14 cellular contexts compared by ENCODE assay signal in the genomic region with DNA sequence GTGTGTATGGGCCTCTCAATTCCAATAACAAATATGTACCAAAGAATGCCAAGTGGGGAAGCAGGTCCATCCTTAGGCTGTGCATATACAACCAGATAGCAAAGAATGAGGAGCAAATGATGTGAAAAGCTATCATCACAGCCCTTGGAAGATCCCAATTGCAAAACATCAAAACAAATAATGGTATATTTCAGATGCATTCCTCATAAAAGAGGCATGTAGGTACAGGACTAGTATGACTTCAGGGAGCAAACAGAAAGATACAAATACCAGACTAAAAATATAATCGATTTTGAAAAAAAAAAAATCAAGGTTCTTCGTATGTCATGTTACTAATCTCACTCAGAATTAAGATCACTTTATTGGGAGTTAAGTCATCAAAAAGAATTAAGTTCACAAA. TPM values are rescaled to one million over a fixed set of nuclear protein-coding genes. Genes with fewer than 3 reads are reported as not detected.
A peak's percentile ranks its signal among the peaks of the same experiment; 100 is the strongest.
DNase-seq lines count a peak whose midpoint lies in the region; ATAC-seq and TF ChIP-seq lines count a peak whose summit lies in the region.
"Had no signal": no experiment of that assay in that cellular context is flagged by ENCODE, and none has a peak within 500 bp of the region (broad histone marks: within the 10 kb centered on the region; RNA-seq: fewer than 3 reads in every experiment).

No MANE protein-coding gene starts in this region.

- no peaks in the 10 kb centered on the region for H3K9me2 ChIP-seq in Loucy (replicated peaks; ENCODE audit: low read depth, low read length)

- peak overlapping the region; percentile 63 for H3K4me3 ChIP-seq in Loucy (ENCODE audit: low read length, poor library complexity, severe bottlenecking)
- H3K4me3 ChIP-seq: ovary, spleen had no signal

- H2AFZ ChIP-seq in Loucy (ENCODE audit: low read length) = no peak overlapping the region

- no peaks in the 10 kb centered on the region for H3K79me2 ChIP-seq in Loucy (ENCODE audit: insufficient read depth, low read length)

- TF ChIP-seq CTCF in Loucy (conservative IDR thresholded peaks at IDR 0.05; ENCODE audit: low read length) = no peak

- no peaks in the 10 kb centered on the region for H3K27me3 ChIP-seq in Loucy (ENCODE audit: insufficient read depth, low read length, poor library complexity, severe bottlenecking)
- H3K27me3 ChIP-seq: ovary, spleen had no signal

- H4K20me1 ChIP-seq in Loucy (ENCODE audit: insufficient read depth, low read length, poor library complexity, severe bottlenecking) = no peaks in the 10 kb centered on the region

- peak overlapping the region; percentile 65 for H3K27ac ChIP-seq in angular gyrus (ENCODE audit: low read depth, low read length)
- H3K27ac ChIP-seq: KMS-11, ovary had no signal

- peak overlapping the region; percentile 93 for H3K27ac Mint-ChIP-seq in activated T-cell treated with anti-CD3 and anti-CD28 coated beads, Interleukin-2, amount 50 U/mL, for 24 hours
- peak overlapping the region; percentile 76 to 89 for H3K27ac Mint-ChIP-seq in natural killer cell treated with Interleukin-12 subunit alpha and Interleukin-12 subunit beta and Interleukin-15 and Interleukin-18, amount 100 ng/mL, for 72 hours

- peaks cover 14% of the 10 kb centered on the region; the same call in 1 of the 2 replicates for H3K36me3 ChIP-seq in Loucy (ENCODE audit: insufficient read depth, low read length)
- H3K36me3 ChIP-seq: ovary had no signal

- DNase-seq in activated T-cell treated with anti-CD3 and anti-CD28 coated beads, Interleukin-2, amount 50 U/mL, for 24 hours = no peak
- DNase-seq in activated T-cell treated with anti-CD3 and anti-CD28 coated beads, Interleukin-2, amount 50 U/mL, for 48 hours = no peak
- DNase-seq in natural killer cell treated with Interleukin-12 subunit alpha and Interleukin-12 subunit beta and Interleukin-15 and Interleukin-18, amount 100 ng/mL, for 72 hours (ENCODE audit: low spot score) = no peak
- DNase-seq: dermis blood vessel endothelial cell, NCI-H1694, NCI-H526, ovary, spleen had no signal

- no peaks in the 10 kb centered on the region for H3K27me3 Mint-ChIP-seq in activated T-cell treated with anti-CD3 and anti-CD28 coated beads, Interleukin-2, amount 50 U/mL, for 24 hours
- H3K27me3 Mint-ChIP-seq in natural killer cell treated with Interleukin-12 subunit alpha and Interleukin-12 subunit beta and Interleukin-15 and Interleukin-18, amount 100 ng/mL, for 72 hours = no peaks in the 10 kb centered on the region

- peak overlapping the region; percentile 46 for H3K9ac ChIP-seq in Loucy (ENCODE audit: low read depth, low read length, poor library complexity, severe bottlenecking)
- H3K9ac ChIP-seq: KMS-11 had no signal

- no peaks in the 10 kb centered on the region for H3K9me3 Mint-ChIP-seq in activated T-cell treated with anti-CD3 and anti-CD28 coated beads, Interleukin-2, amount 50 U/mL, for 24 hours
- no peaks in the 10 kb centered on the region for H3K9me3 Mint-ChIP-seq in natural killer cell treated with Interleukin-12 subunit alpha and Interleukin-12 subunit beta and Interleukin-15 and Interleukin-18, amount 100 ng/mL, for 72 hours

- no peaks in the 10 kb centered on the region for H3K9me3 ChIP-seq in Loucy (ENCODE audit: insufficient read depth, low read depth, low read length)
- H3K9me3 ChIP-seq: ovary, spleen had no signal

- H3K36me3 Mint-ChIP-seq in activated T-cell treated with anti-CD3 and anti-CD28 coated beads, Interleukin-2, amount 50 U/mL, for 24 hours (ENCODE audit: low read depth) = peaks cover 43% of the 10 kb centered on the region
- peaks cover 5% of the 10 kb centered on the region for H3K36me3 Mint-ChIP-seq in natural killer cell treated with Interleukin-12 subunit alpha and Interleukin-12 subunit beta and Interleukin-15 and Interleukin-18, amount 100 ng/mL, for 72 hours

- H3F3A ChIP-seq in Loucy (ENCODE audit: low read depth) = 0 out of 2 replicates have a peak, but pooled peaks cover 4% of the 10 kb centered on the region

- peaks cover 24% of the 10 kb centered on the region for H3K4me1 ChIP-seq in Loucy (ENCODE audit: insufficient read depth, low read length, poor library complexity, severe bottlenecking)

- H3K4me3 Mint-ChIP-seq in activated T-cell treated with anti-CD3 and anti-CD28 coated beads, Interleukin-2, amount 50 U/mL, for 24 hours = peak overlapping the region; percentile 71
- H3K4me3 Mint-ChIP-seq in natural killer cell treated with Interleukin-12 subunit alpha and Interleukin-12 subunit beta and Interleukin-15 and Interleukin-18, amount 100 ng/mL, for 72 hours = peak overlapping the region; percentile 64

- peaks cover 82% of the 10 kb centered on the region for H3K4me1 Mint-ChIP-seq in activated T-cell treated with anti-CD3 and anti-CD28 coated beads, Interleukin-2, amount 50 U/mL, for 24 hours (ENCODE audit: low read depth)
- peaks cover 14 to 20% of the 10 kb centered on the region in 2 donors for H3K4me1 Mint-ChIP-seq in natural killer cell treated with Interleukin-12 subunit alpha and Interleukin-12 subunit beta and Interleukin-15 and Interleukin-18, amount 100 ng/mL, for 72 hours (ENCODE audit: low read depth in 2 of 2)

- ATAC-seq in natural killer cell treated with Interleukin-12 subunit alpha and Interleukin-12 subunit beta and Interleukin-15 and Interleukin-18, amount 100 ng/mL, for 72 hours = no peak
- ATAC-seq in GM18873 (IDR thresholded peaks at IDR 0.05; ENCODE audit: low FRiP score, unreplicated experiment) (no peak), GM21390 (IDR thresholded peaks at IDR 0.05; ENCODE audit: unreplicated experiment) (no peak), GM21367 (IDR thresholded peaks at IDR 0.05; ENCODE audit: unreplicated experiment) (no peak)

- H3K4me2 ChIP-seq in Loucy (ENCODE audit: low read depth, low read length, poor library complexity, severe bottlenecking) = peak overlapping the region; percentile 74
- H3K4me2 ChIP-seq: KMS-11 had no signal

RNA-seq across cellular contexts. Expression of a gene that starts 18.5 kb away (rescaled TPM):
- total RNA-seq in natural killer cell treated with Interleukin-12 subunit alpha and Interleukin-12 subunit beta and Interleukin-15 and Interleukin-18, amount 100 ng/mL, for 72 hours = 10 to 100 TPM; 24.9 to 25.9 TPM
